ENCODE assay signal across 10 cellular contexts in the genomic region with DNA sequence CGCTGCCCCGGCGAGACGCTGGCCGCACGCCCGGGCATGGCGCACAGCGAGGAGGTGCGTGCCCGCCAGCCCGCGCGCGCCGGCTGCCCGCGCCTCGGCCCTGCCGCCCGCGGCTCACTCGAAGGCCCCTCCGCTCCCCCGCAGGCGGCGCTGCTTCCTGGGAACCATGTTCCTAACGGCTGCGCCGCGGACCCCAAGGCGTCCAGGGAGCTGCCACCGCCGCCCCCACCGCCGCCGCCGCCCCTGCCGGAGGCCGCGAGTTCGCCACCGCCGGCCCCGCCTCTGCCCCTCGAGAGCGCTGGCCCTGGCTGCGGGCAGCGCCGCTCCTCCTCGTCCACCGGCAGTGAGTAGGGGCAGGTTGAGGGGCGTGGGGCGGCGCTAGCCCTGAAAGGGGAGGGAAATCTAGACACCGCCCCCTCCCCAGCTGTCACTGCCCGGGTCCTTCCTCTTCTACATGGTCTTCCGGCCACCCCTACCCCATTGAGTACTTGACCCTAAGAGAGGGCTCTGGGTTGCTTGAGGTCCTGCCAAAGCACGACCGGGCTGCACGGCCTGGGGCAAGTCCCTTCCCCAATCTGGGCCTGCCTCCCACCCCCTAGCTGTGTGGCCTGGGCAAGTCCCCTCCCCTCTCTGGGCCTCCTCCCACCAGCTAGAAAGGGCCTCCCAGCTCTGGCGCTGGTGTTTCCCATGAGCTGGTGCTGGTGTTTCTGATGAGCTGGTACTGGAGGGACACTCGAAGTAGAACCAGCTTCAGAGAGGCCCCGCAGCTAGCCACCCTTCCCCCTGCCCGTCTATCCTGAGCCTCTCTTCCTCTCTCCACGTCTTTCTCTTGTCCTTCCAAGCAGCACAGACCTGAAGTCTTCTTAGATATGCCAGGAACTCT. TPM values are rescaled to one million over a fixed set of nuclear protein-coding genes. Genes with fewer than 3 reads are reported as not detected.
DNase-seq lines count a peak whose midpoint lies in the region; ATAC-seq, FAIRE-seq and TF ChIP-seq lines count a peak whose summit lies in the region.
"Had no signal": no experiment of that assay in that cellular context is flagged by ENCODE, and none has a peak within 500 bp of the region (broad histone marks: within the 10 kb centered on the region; RNA-seq: fewer than 3 reads in every experiment).

No MANE protein-coding gene starts in this region.

- 3% methylated on average over 18 of the region's 66 CpGs; no CpG with 5 or more reads in 1 of the 2 experiments for WGBS in H1 (ENCODE audit: extremely low coverage in 1 of 2, insufficient coverage in 1 of 2, insufficient read length in 1 of 2, insufficient replicate concordance in 2 of 2, low coverage in 1 of 2, low lambda C conversion rate in 2 of 2, missing lambda C conversion rate in 1 of 2), 2 experiments
- 29 to 30% methylated on average over 49 to 65 of the region's 66 CpGs for WGBS in pancreas, 2 donors

- H3K9me3 ChIP-seq in H1 (ENCODE audit: insufficient read depth in 2 of 2, low read depth in 1 of 2, low read length in 1 of 2) (no peaks in the 10 kb centered on the region; a peak in 1 of 4 replicates), pancreas (no peaks in the 10 kb centered on the region)
- H3K9me3 ChIP-seq: ovary had no signal

- peak in 1 of 3 experiments; percentile 30; a peak in 1 of 4 replicates for TF ChIP-seq CTCF in H1 (IDR thresholded peaks at IDR 0.05; ENCODE audit: control extremely low read depth in 1 of 3, insufficient read depth in 1 of 3, low read depth in 1 of 3, low read length in 3 of 3)
- TF ChIP-seq CTCF in pancreas (IDR thresholded peaks at IDR 0.05), result no peak
- TF ChIP-seq CTCF in RWPE1 (conservative IDR thresholded peaks at IDR 0.05; ENCODE audit: low read depth), result no peak

- H3K27ac ChIP-seq in H1 (ENCODE audit: low read depth, low read length), result no peak overlapping the region
- no peak overlapping the region for H3K27ac ChIP-seq in pancreas
- no peak overlapping the region for H3K27ac ChIP-seq in RWPE1
- H3K27ac ChIP-seq: ovary had no signal

- no peak for TF ChIP-seq POLR2A in H1 (IDR thresholded peaks at IDR 0.05; ENCODE audit: control extremely low read depth in 1 of 2, low read depth in 2 of 2, low read length in 2 of 2)

- H2AK5ac ChIP-seq in H1 (ENCODE audit: low read depth, low read length), result no peak overlapping the region

- H3K4me1 ChIP-seq in H1 (replicated peaks in 1 of 4; ENCODE audit: control insufficient read depth in 3 of 4, insufficient read depth in 4 of 4, low read length in 3 of 4) (peaks cover 0 to 28% (median 12%) of the 10 kb centered on the region in 4 experiments; a peak in 6 of 7 replicates), pancreas (peaks cover 0 to 3% (median 0%) of the 10 kb centered on the region in 3 donors)

- H3K27me3 ChIP-seq in H1 (replicated peaks in 1 of 4; ENCODE audit: control insufficient read depth in 3 of 4, extremely low read depth in 1 of 4, insufficient read depth in 3 of 4, low read length in 3 of 4) (peaks cover 2 to 16% (median 8%) of the 10 kb centered on the region in 4 experiments; a peak in 6 of 7 replicates), pancreas (peaks cover 0 to 4% (median 0%) of the 10 kb centered on the region in 4 donors)
- H3K27me3 ChIP-seq: ovary had no signal

- no peak overlapping the region for H4K91ac ChIP-seq in H1 (replicated peaks; ENCODE audit: insufficient read length, low read length)

- 0 out of 2 replicates have a peak overlapping the region, but pooled peaks have one; percentile 32 for H2BK20ac ChIP-seq in H1 (ENCODE audit: low read length)

- no peak overlapping the region for H3K56ac ChIP-seq in H1 (replicated peaks; ENCODE audit: insufficient read length, low read depth, low read length)

- H3K4ac ChIP-seq in H1 (replicated peaks; ENCODE audit: insufficient read length, low read depth, low read length), result no peak overlapping the region

- ATAC-seq in pancreas (peak in 3 of 4 donors; percentile 21 to 26 (median 24)), HG03196 (IDR thresholded peaks at IDR 0.05; ENCODE audit: unreplicated experiment) (no peak)

- POLR2A ChIA-PET in H1 (lab: Charles Lee; ENCODE audit: partially characterized antibody) (interaction anchor here (0.7 to 12.2 kb wide), 4 partner anchors 14 to 205 kb away, joined by 3 to 123 read pairs (median 9); a partner anchor contains a TSS), RWPE1 (lab: Yijun Ruan, JAX; ENCODE audit: low non-redundant PET) (no interaction called here)

- no peak overlapping the region for H2BK120ac ChIP-seq in H1 (replicated peaks; ENCODE audit: low read depth, low read length)

- no peaks in the 10 kb centered on the region for H3K79me1 ChIP-seq in H1 (ENCODE audit: low read depth, low read length)

- no peak overlapping the region for H3K23ac ChIP-seq in H1 (ENCODE audit: insufficient read length)

- H2BK15ac ChIP-seq in H1 (ENCODE audit: low read length), result no peak overlapping the region

- H4K8ac ChIP-seq in H1 (ENCODE audit: extremely low read depth, insufficient read depth, low read length), result peak overlapping the region; percentile 79

- peak overlapping the region; percentile 7 to 61 (median 42); a peak in 5 of 8 replicates for H3K4me3 ChIP-seq in H1 (ENCODE audit: extremely low read depth in 1 of 4, insufficient read depth in 2 of 4, low read depth in 3 of 4, low read length in 4 of 4)
- no peak overlapping the region for H3K4me3 ChIP-seq in pancreas
- H3K4me3 ChIP-seq: ovary had no signal

- H3K79me2 ChIP-seq in H1 (ENCODE audit: control insufficient read depth in 1 of 2, insufficient read depth in 2 of 2, low read length in 2 of 2), result no peaks in the 10 kb centered on the region

- peaks cover 0 to 4% of the 10 kb centered on the region in 2 experiments for H4K20me1 ChIP-seq in H1 (replicated peaks in 1 of 2; ENCODE audit: control insufficient read depth in 1 of 2, insufficient read depth in 2 of 2, low read length in 2 of 2)

- CTCF ChIA-PET in H1 (lab: Charles Lee; ENCODE audit: partially characterized antibody), result interaction anchor here (0.5 to 16.7 kb wide), 19 partner anchors 8 to 210 kb away, joined by 3 to 168 read pairs (median 8); a partner anchor contains a TSS
- CTCF ChIA-PET in RWPE1 (lab: Yijun Ruan, JAX), result interaction anchor here (0.7 to 4.1 kb wide), 6 partner anchors 11 to 202 kb away, joined by 3 to 14 read pairs (median 3); no protein-coding TSS in a partner anchor

- peak overlapping the region; percentile 52; the same call in 1 of the 2 replicates for H3K18ac ChIP-seq in H1 (ENCODE audit: extremely low read depth, low read length)

- FAIRE-seq in H1 (lab: Jason Lieb, UNC) (peak; percentile 93), pancreas (lab: Jason Lieb, UNC) (no peak)
- FAIRE-seq: A204.1 had no signal

- intact Hi-C loops in pancreas (cut with DNase I), result no loop called here

- H3K36me3 ChIP-seq in H1 (ENCODE audit: control insufficient read depth in 2 of 4, insufficient read depth in 4 of 4, low read length in 3 of 4) (no peaks in the 10 kb centered on the region), pancreas (no peaks in the 10 kb centered on the region)
- H3K36me3 ChIP-seq: ovary had no signal

- no peak overlapping the region for H2BK5ac ChIP-seq in H1 (ENCODE audit: low read depth, low read length)

- H2AFZ ChIP-seq in H1 (ENCODE audit: low read length), result no peak overlapping the region

- peak; percentile 89 for DNase-seq in DMS 273 (lab: John Stamatoyannopoulos, UW; ENCODE audit: unreplicated experiment)
- no peak for DNase-seq in DMS 273 treated with DMSO at 0.1 percent for 48 hours (lab: John Stamatoyannopoulos, UW)
- peak; percentile 24 for DNase-seq in NCI-H226
- peak in 1 of 2 experiments; percentile 86 for DNase-seq in H1 (ENCODE audit: low read depth in 1 of 2, low spot score in 2 of 2)
- no peak for DNase-seq in pancreas
- DNase-seq in activated CD8-positive, alpha-beta memory T cell treated with anti-CD3 and anti-CD28 coated beads, Interleukin-2, amount 50 U/mL, for 4 hours, result no peak
- DNase-seq in RWPE1 (ENCODE audit: low spot score), result no peak

- no peak overlapping the region for H3K14ac ChIP-seq in H1 (ENCODE audit: insufficient read length)

- no peak overlapping the region for H4K5ac ChIP-seq in H1 (ENCODE audit: insufficient read length, low read depth, low read length)

- H3K23me2 ChIP-seq in H1 (ENCODE audit: low read depth, low read length), result peaks cover 10% of the 10 kb centered on the region; the same call in 1 of the 2 replicates

- TF ChIP-seq RAD21 in H1 (IDR thresholded peaks at IDR 0.05 in 1 of 2, conservative IDR thresholded peaks at IDR 0.05 in 1 of 2; ENCODE audit: low read depth in 2 of 2, low read length in 2 of 2), result 0 out of 4 replicates have a peak, but pooled peaks of 1 of the 2 experiments have one; percentile 3

- peak overlapping the region; percentile 78 to 79 for H3K4me2 ChIP-seq in H1 (ENCODE audit: insufficient read depth in 1 of 2, low read depth in 2 of 2, low read length in 2 of 2)

- no peak overlapping the region for H2BK12ac ChIP-seq in H1 (ENCODE audit: low read depth, low read length)

- no peak overlapping the region for H3K9ac ChIP-seq in H1 (replicated peaks in 1 of 4; ENCODE audit: extremely low read depth in 1 of 4, low read depth in 3 of 4, low read length in 3 of 4)

- no peak for TF ChIP-seq EP300 in H1 (IDR thresholded peaks at IDR 0.05; ENCODE audit: borderline replicate concordance in 1 of 2, low read depth in 2 of 2, low read length in 2 of 2)

RNA-seq across cellular contexts. Expression of a gene that starts 17.0 kb away (rescaled TPM):
- total RNA-seq in H1 (2021; fragmentation: NEBNext Ultra II Directional; extraction: Animal tissue kit (Norgen Biotek cat#: 25700)), result 9.3 and 10.7 TPM in 2 replicates
- polyA plus RNA-seq in H1 (2011; rRNA removed), result 19.5 and 26.1 TPM in 2 replicates
- 20.6 TPM for polyA plus RNA-seq in H1 (2011; cell fraction: cytosol; rRNA removed)
- polyA plus RNA-seq in H1 (2011; cell fraction: nucleus; rRNA removed), result 116 TPM
- polyA plus RNA-seq in H1 (2012, experiment 1 of 2), result 7.8 to 20.0 TPM (median 18.8 TPM) in 4 replicates
- 8.1 TPM for polyA plus RNA-seq in H1 (2012, experiment 2 of 2)
- polyA plus RNA-seq in H1 (2013, experiment 1 of 2), result 11.1 TPM
- 9.8 TPM for polyA plus RNA-seq in H1 (2013, experiment 2 of 2)
- 3.1 and 3.9 TPM in 2 replicates for polyA minus RNA-seq in H1 (2011; rRNA and poly(A)+ RNA removed)
- 4.1 TPM for polyA minus RNA-seq in H1 (2011; cell fraction: cytosol; rRNA and poly(A)+ RNA removed)
- 9.6 TPM for polyA minus RNA-seq in H1 (2011; cell fraction: nucleus; rRNA and poly(A)+ RNA removed)
- total RNA-seq in pancreas, result 1 to 10 TPM in 5 of 6 donors, under 1 TPM in 1; 0.98 to 2.9 (median 2.4) TPM
- polyA plus RNA-seq in pancreas, result 10 to 100 TPM; 13.4 to 26.7 TPM

RNA-seq across cellular contexts. Expression of a gene that starts 24.4 kb away (rescaled TPM):
- 14.8 and 16.3 TPM in 2 replicates for total RNA-seq in H1 (2021; fragmentation: NEBNext Ultra II Directional; extraction: Animal tissue kit (Norgen Biotek cat#: 25700))
- 5.2 and 13.4 TPM in 2 replicates for polyA plus RNA-seq in H1 (2011; rRNA removed)
- 9.6 TPM for polyA plus RNA-seq in H1 (2011; cell fraction: cytosol; rRNA removed)
- 22.5 TPM for polyA plus RNA-seq in H1 (2011; cell fraction: nucleus; rRNA removed)
- polyA plus RNA-seq in H1 (2012, experiment 1 of 2), result 6.8 to 15.9 TPM (median 13.7 TPM) in 4 replicates
- polyA plus RNA-seq in H1 (2012, experiment 2 of 2), result 10.4 TPM
- polyA plus RNA-seq in H1 (2013, experiment 1 of 2), result 14.0 TPM
- 14.1 TPM for polyA plus RNA-seq in H1 (2013, experiment 2 of 2)
- polyA minus RNA-seq in H1 (2011; rRNA and poly(A)+ RNA removed), result 2.7 and 2.8 TPM in 2 replicates
- polyA minus RNA-seq in H1 (2011; cell fraction: cytosol; rRNA and poly(A)+ RNA removed), result 11.9 TPM
- polyA minus RNA-seq in H1 (2011; cell fraction: nucleus; rRNA and poly(A)+ RNA removed), result 8.3 TPM
- 1 to 10 TPM in 1 of 6 donors, under 1 TPM in 5; 0.31 to 2.5 (median 0.68) TPM for total RNA-seq in pancreas
- polyA plus RNA-seq in pancreas, result under 1 TPM; 0.28 to 0.99 TPM

RNA-seq across cellular contexts. Expression of a gene that starts 29.3 kb away (rescaled TPM):
- 0.15 and 0.36 TPM in 2 replicates for total RNA-seq in H1 (2021; fragmentation: NEBNext Ultra II Directional; extraction: Animal tissue kit (Norgen Biotek cat#: 25700))
- polyA plus RNA-seq in H1 (2011; rRNA removed), result 0.53 and 0.86 TPM in 2 replicates
- polyA plus RNA-seq in H1 (2011; cell fraction: cytosol; rRNA removed), result 0.78 TPM
- 1.2 TPM for polyA plus RNA-seq in H1 (2011; cell fraction: nucleus; rRNA removed)
- 0.29 to 0.70 TPM (median 0.55 TPM) in 4 replicates for polyA plus RNA-seq in H1 (2012, experiment 1 of 2)
- 0.18 TPM for polyA plus RNA-seq in H1 (2012, experiment 2 of 2)
- 0.93 TPM for polyA plus RNA-seq in H1 (2013, experiment 1 of 2)
- 1.2 TPM for polyA plus RNA-seq in H1 (2013, experiment 2 of 2)
- polyA minus RNA-seq in H1 (2011; rRNA and poly(A)+ RNA removed), result 0.41 and 1.3 TPM in 2 replicates
- not detected for polyA minus RNA-seq in H1 (2011; cell fraction: cytosol; rRNA and poly(A)+ RNA removed)
- polyA minus RNA-seq in H1 (2011; cell fraction: nucleus; rRNA and poly(A)+ RNA removed), result 0.70 TPM
- total RNA-seq in pancreas, result under 1 TPM in 3 of 6 donors, not detected in 3; 0.03 to 0.31 (median 0.09) TPM
- not detected for polyA plus RNA-seq in pancreas
- polyA plus RNA-seq: ovary had no signal

RNA-seq across cellular contexts. Expression of a gene that starts 42.5 kb away (rescaled TPM):
- total RNA-seq in H1 (2021; fragmentation: NEBNext Ultra II Directional; extraction: Animal tissue kit (Norgen Biotek cat#: 25700)), result 12.5 and 13.8 TPM in 2 replicates
- 10.4 and 16.8 TPM in 2 replicates for polyA plus RNA-seq in H1 (2011; rRNA removed)
- polyA plus RNA-seq in H1 (2011; cell fraction: cytosol; rRNA removed), result 12.2 TPM
- 72.0 TPM for polyA plus RNA-seq in H1 (2011; cell fraction: nucleus; rRNA removed)
- 8.2 to 19.5 TPM (median 15.5 TPM) in 4 replicates for polyA plus RNA-seq in H1 (2012, experiment 1 of 2)
- 7.7 TPM for polyA plus RNA-seq in H1 (2012, experiment 2 of 2)
- 12.4 TPM for polyA plus RNA-seq in H1 (2013, experiment 1 of 2)
- polyA plus RNA-seq in H1 (2013, experiment 2 of 2), result 11.4 TPM
- polyA minus RNA-seq in H1 (2011; rRNA and poly(A)+ RNA removed), result 4.7 TPM in 2 replicates
- 6.5 TPM for polyA minus RNA-seq in H1 (2011; cell fraction: cytosol; rRNA and poly(A)+ RNA removed)
- 14.6 TPM for polyA minus RNA-seq in H1 (2011; cell fraction: nucleus; rRNA and poly(A)+ RNA removed)
- 1 to 10 TPM; 1.5 to 3.9 (median 2.6) TPM for total RNA-seq in pancreas
- 1 to 10 TPM; 6.2 to 7.3 TPM for polyA plus RNA-seq in pancreas

RNA-seq across cellular contexts. Expression of a gene that starts 55.4 kb away (rescaled TPM):
- total RNA-seq in H1 (2021; fragmentation: NEBNext Ultra II Directional; extraction: Animal tissue kit (Norgen Biotek cat#: 25700)), result 150 and 151 TPM in 2 replicates
- polyA plus RNA-seq in H1 (2011; rRNA removed) (214 and 263 TPM in 2 replicates), pancreas (1 to 10 TPM; 3.8 to 7.0 TPM)
- 194 TPM for polyA plus RNA-seq in H1 (2011; cell fraction: cytosol; rRNA removed)
- polyA plus RNA-seq in H1 (2011; cell fraction: nucleus; rRNA removed), result 168 TPM
- 126 to 192 TPM (median 179 TPM) in 4 replicates for polyA plus RNA-seq in H1 (2012, experiment 1 of 2)
- polyA plus RNA-seq in H1 (2012, experiment 2 of 2), result 213 TPM
- 128 TPM for polyA plus RNA-seq in H1 (2013, experiment 1 of 2)
- polyA plus RNA-seq in H1 (2013, experiment 2 of 2), result 131 TPM
- polyA minus RNA-seq in H1 (2011; rRNA and poly(A)+ RNA removed), result 103 and 119 TPM in 2 replicates
- polyA minus RNA-seq in H1 (2011; cell fraction: cytosol; rRNA and poly(A)+ RNA removed), result 58.6 TPM
- polyA minus RNA-seq in H1 (2011; cell fraction: nucleus; rRNA and poly(A)+ RNA removed), result 43.6 TPM
- 1 to 10 TPM; 3.1 to 7.6 (median 5.2) TPM for total RNA-seq in pancreas

Comparison
In these comparisons a context has a peak if more than half of its experiments do, and no peak if none do; other contexts are left out.
1. DNase-seq: peak in DMS 273 (single experiment) and NCI-H226 (single experiment); none in DMS 273 treated with DMSO at 0.1 percent for 48 hours (single experiment), pancreas (0 of 6), activated CD8-positive, alpha-beta memory T cell treated with anti-CD3 and anti-CD28 coated beads, Interleukin-2, amount 50 U/mL, for 4 hours (single experiment) and RWPE1 (single experiment).
2. H3K4me3 ChIP-seq: peak in H1 (4 of 4); none in pancreas (0 of 4).